14 cellular contexts compared by ENCODE assay signal in the genomic region with DNA sequence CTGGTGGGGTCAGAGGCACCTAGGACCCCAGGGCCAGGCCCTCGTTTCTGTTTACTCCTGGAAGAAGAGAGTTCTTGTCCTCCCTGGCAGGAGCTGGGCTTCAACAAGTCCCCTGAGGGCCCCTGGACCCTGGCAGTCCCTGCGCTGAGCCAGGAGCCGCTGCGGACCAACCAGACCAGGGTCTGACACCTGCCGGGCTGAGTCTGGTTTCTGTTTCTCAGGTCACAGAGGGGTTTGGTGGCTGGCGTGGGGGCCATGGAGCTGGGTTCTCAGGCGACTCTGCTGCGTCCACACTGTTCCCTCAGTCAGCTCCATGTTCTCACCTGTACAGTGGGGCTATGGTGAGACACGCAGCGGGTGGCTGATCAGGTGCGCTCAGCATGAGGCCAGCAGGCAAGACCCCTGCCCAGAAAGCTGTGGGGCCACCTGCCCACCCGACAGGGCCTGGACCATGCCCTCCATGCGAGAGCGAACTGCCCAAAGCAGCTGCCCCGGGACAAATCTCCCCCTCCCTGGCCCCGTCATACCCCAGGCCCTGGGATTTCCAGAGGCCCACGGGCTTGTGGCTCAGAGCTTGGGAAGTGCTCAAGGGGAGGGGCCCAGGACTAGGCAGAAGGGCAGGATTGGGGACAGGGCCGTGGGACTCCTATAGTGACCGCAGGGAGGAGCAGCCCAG. TPM values are rescaled to one million over a fixed set of nuclear protein-coding genes. Genes with fewer than 3 reads are reported as not detected.
A peak's percentile ranks its signal among the peaks of the same experiment; 100 is the strongest.
DNase-seq lines count a peak whose midpoint lies in the region; ATAC-seq, FAIRE-seq and TF ChIP-seq lines count a peak whose summit lies in the region.
"Had no signal": no experiment of that assay in that cellular context is flagged by ENCODE, and none has a peak within 500 bp of the region (broad histone marks: within the 10 kb centered on the region; RNA-seq: fewer than 3 reads in every experiment).

No MANE protein-coding gene starts in this region.

- TF ChIP-seq CTCF in Peyer's patch (IDR thresholded peaks at IDR 0.05) (no peak), H1 (IDR thresholded peaks at IDR 0.05; ENCODE audit: control extremely low read depth in 1 of 3, insufficient read depth in 1 of 3, low read depth in 1 of 3, low read length in 3 of 3) (no peak), tibial artery (IDR thresholded peaks at IDR 0.05) (no peak)

- no peak for ATAC-seq in GM19452 (IDR thresholded peaks at IDR 0.05; ENCODE audit: unreplicated experiment)
- ATAC-seq: PC-3 had no signal

- H3K79me2 ChIP-seq in H1 (ENCODE audit: control insufficient read depth in 1 of 2, insufficient read depth in 2 of 2, low read length in 2 of 2): no peaks in the 10 kb centered on the region

- 83% methylated on average over 18 of the region's 19 CpGs; no CpG with 5 or more reads in 1 of the 2 experiments for WGBS in H1 (ENCODE audit: extremely low coverage in 1 of 2, insufficient coverage in 1 of 2, insufficient read length in 1 of 2, insufficient replicate concordance in 2 of 2, low coverage in 1 of 2, low lambda C conversion rate in 2 of 2, missing lambda C conversion rate in 1 of 2), 2 experiments

- no peak overlapping the region for H2AFZ ChIP-seq in H1 (ENCODE audit: low read length)

- H4K8ac ChIP-seq in H1 (ENCODE audit: extremely low read depth, insufficient read depth, low read length): peak overlapping the region; percentile 82; the same call in 1 of the 2 replicates

- H3K27ac ChIP-seq in Peyer's patch (peak overlapping the region in 3 of 4 donors; percentile 52 to 67 (median 65)), H1 (ENCODE audit: low read depth, low read length) (no peak overlapping the region), mucosa of rectum (ENCODE audit: low read depth in 2 of 2, low read length in 2 of 2) (peak overlapping the region; percentile 46 to 52), tibial artery (peak overlapping the region; percentile 71 to 82)

- H3K4ac ChIP-seq in H1 (replicated peaks; ENCODE audit: insufficient read length, low read depth, low read length): no peak overlapping the region

- no peaks in the 10 kb centered on the region; the same call in 1 of the 2 replicates for H3K23me2 ChIP-seq in H1 (ENCODE audit: low read depth, low read length)

- no peak for TF ChIP-seq EP300 in H1 (IDR thresholded peaks at IDR 0.05; ENCODE audit: borderline replicate concordance in 1 of 2, low read depth in 2 of 2, low read length in 2 of 2)

- no peak for FAIRE-seq in H1 (lab: Jason Lieb, UNC)

- 0 out of 2 replicates have a peak overlapping the region, but pooled peaks have one; percentile 17 for H2AK5ac ChIP-seq in H1 (ENCODE audit: low read depth, low read length)

- POLR2A ChIA-PET in H1 (lab: Charles Lee; ENCODE audit: partially characterized antibody): interaction anchor here (0.7 to 1.7 kb wide), 6 partner anchors 8 to 154 kb away, joined by 3 to 14 read pairs (median 4); no protein-coding TSS in a partner anchor

- H3K36me3 ChIP-seq in Peyer's patch (no peaks in the 10 kb centered on the region), H1 (ENCODE audit: control insufficient read depth in 2 of 4, insufficient read depth in 4 of 4, low read length in 3 of 4) (no peaks in the 10 kb centered on the region), mucosa of rectum (ENCODE audit: control insufficient read depth in 2 of 2, insufficient read depth in 2 of 2, low read length in 2 of 2) (no peaks in the 10 kb centered on the region), tibial artery (no peaks in the 10 kb centered on the region)

- H4K20me1 ChIP-seq in H1 (replicated peaks in 1 of 2; ENCODE audit: control insufficient read depth in 1 of 2, insufficient read depth in 2 of 2, low read length in 2 of 2): peaks cover 0 to 2% of the 10 kb centered on the region in 2 experiments

- peak overlapping the region; percentile 48; the same call in 1 of the 2 replicates for H2BK5ac ChIP-seq in H1 (ENCODE audit: low read depth, low read length)

- TF ChIP-seq POLR2A in Peyer's patch (IDR thresholded peaks at IDR 0.05): no peak
- TF ChIP-seq POLR2A in H1 (IDR thresholded peaks at IDR 0.05; ENCODE audit: control extremely low read depth in 1 of 2, low read depth in 2 of 2, low read length in 2 of 2): no peak

- no peak overlapping the region for H2BK120ac ChIP-seq in H1 (replicated peaks; ENCODE audit: low read depth, low read length)

- H3K4me1 ChIP-seq in Peyer's patch: peaks cover 0 to 47% (median 15%) of the 10 kb centered on the region in 4 donors
- peaks cover 0 to 38% (median 26%) of the 10 kb centered on the region in 4 experiments; a peak in 6 of 7 replicates for H3K4me1 ChIP-seq in H1 (replicated peaks in 1 of 4; ENCODE audit: control insufficient read depth in 3 of 4, insufficient read depth in 4 of 4, low read length in 3 of 4)
- peaks cover 26 to 28% of the 10 kb centered on the region in 2 donors for H3K4me1 ChIP-seq in mucosa of rectum (ENCODE audit: control insufficient read depth in 2 of 2, insufficient read depth in 2 of 2, low read length in 2 of 2)
- peaks cover 4 to 57% (median 53%) of the 10 kb centered on the region in 4 donors for H3K4me1 ChIP-seq in tibial artery

- H3K27me3 ChIP-seq in Peyer's patch (no peaks in the 10 kb centered on the region), H1 (replicated peaks in 1 of 4; ENCODE audit: control insufficient read depth in 3 of 4, extremely low read depth in 1 of 4, insufficient read depth in 3 of 4, low read length in 3 of 4) (peaks cover 0 to 4% (median 0%) of the 10 kb centered on the region in 4 experiments; a peak in 1 of 7 replicates), mucosa of rectum (ENCODE audit: control insufficient read depth in 2 of 2, insufficient read depth in 2 of 2, low read length in 2 of 2) (no peaks in the 10 kb centered on the region), tibial artery (no peaks in the 10 kb centered on the region)

- no peak overlapping the region for H4K5ac ChIP-seq in H1 (ENCODE audit: insufficient read length, low read depth, low read length)

- no peak overlapping the region for H3K14ac ChIP-seq in H1 (ENCODE audit: insufficient read length)

- H3K4me3 ChIP-seq in Peyer's patch: no peak overlapping the region
- H3K4me3 ChIP-seq in H1 (ENCODE audit: extremely low read depth in 1 of 4, insufficient read depth in 2 of 4, low read depth in 3 of 4, low read length in 4 of 4): no peak overlapping the region
- no peak overlapping the region for H3K4me3 ChIP-seq in mucosa of rectum (ENCODE audit: low read length in 2 of 2)
- H3K4me3 ChIP-seq in tibial artery: no peak overlapping the region
- H3K4me3 ChIP-seq: coronary artery had no signal

- CTCF ChIA-PET in H1 (lab: Charles Lee; ENCODE audit: partially characterized antibody): interaction anchor here (0.7 to 4.0 kb wide), 16 partner anchors 8 to 109 kb away, joined by 3 to 15 read pairs (median 4); no protein-coding TSS in a partner anchor

- H3K18ac ChIP-seq in H1 (ENCODE audit: extremely low read depth, low read length): peak overlapping the region; percentile 71; the same call in 1 of the 2 replicates

- no peak overlapping the region for H3K9ac ChIP-seq in H1 (replicated peaks in 1 of 4; ENCODE audit: extremely low read depth in 1 of 4, low read depth in 3 of 4, low read length in 3 of 4)
- H3K9ac ChIP-seq in mucosa of rectum (ENCODE audit: low read depth in 1 of 2, low read length in 2 of 2): no peak overlapping the region

- H3K79me1 ChIP-seq in H1 (ENCODE audit: low read depth, low read length): no peaks in the 10 kb centered on the region

- no peak overlapping the region for H2BK20ac ChIP-seq in H1 (ENCODE audit: low read length)

- peak overlapping the region; percentile 77; the same call in 1 of the 2 replicates for H2BK12ac ChIP-seq in H1 (ENCODE audit: low read depth, low read length)

- no peak for TF ChIP-seq RAD21 in H1 (IDR thresholded peaks at IDR 0.05 in 1 of 2, conservative IDR thresholded peaks at IDR 0.05 in 1 of 2; ENCODE audit: low read depth in 2 of 2, low read length in 2 of 2)

- H3K9me3 ChIP-seq in Peyer's patch (peaks cover 0 to 9% (median 0%) of the 10 kb centered on the region in 4 donors), H1 (ENCODE audit: insufficient read depth in 2 of 2, low read depth in 1 of 2, low read length in 1 of 2) (peaks cover 14 to 16% of the 10 kb centered on the region in 2 experiments), mucosa of rectum (ENCODE audit: control insufficient read depth in 2 of 2, low read length in 2 of 2) (no peaks in the 10 kb centered on the region), tibial artery (no peaks in the 10 kb centered on the region)

- no peak overlapping the region for H3K56ac ChIP-seq in H1 (replicated peaks; ENCODE audit: insufficient read length, low read depth, low read length)

- H2BK15ac ChIP-seq in H1 (ENCODE audit: low read length): peak overlapping the region; percentile 81; the same call in 1 of the 2 replicates

- no peak overlapping the region for H3K4me2 ChIP-seq in H1 (ENCODE audit: insufficient read depth in 1 of 2, low read depth in 2 of 2, low read length in 2 of 2)

- intact Hi-C loops in tibial artery (cut with DNase I; ENCODE audit: low total_unique reads): no loop called here

- peak overlapping the region; percentile 88 for H4K91ac ChIP-seq in H1 (replicated peaks; ENCODE audit: insufficient read length, low read length)

- H3K23ac ChIP-seq in H1 (ENCODE audit: insufficient read length): no peak overlapping the region

- no peak for DNase-seq in Peyer's patch
- DNase-seq in H1 (ENCODE audit: low read depth in 1 of 2, low spot score in 2 of 2): no peak
- no peak for DNase-seq in tibial artery
- no peak for DNase-seq in NCI-H2196 treated with DMSO at 0.1 percent for 48 hours (lab: John Stamatoyannopoulos, UW; ENCODE audit: unreplicated experiment)
- no peak for DNase-seq in HuH-7.5 (ENCODE audit: low spot score)
- DNase-seq in SIG-M5 (lab: John Stamatoyannopoulos, UW): no peak
- DNase-seq: activated CD4-positive, alpha-beta T cell treated with anti-CD3 and anti-CD28 coated beads, Interleukin-2, amount 10 ng/mL, durations not matched to agents 24 days and 14 days; activated naive CD4-positive, alpha-beta T cell treated with Interleukin-2 at 50 U/mL for 16 hours; DMS 273 treated with DMSO at 0.1 percent for 48 hours; KG1; PC-3 had no signal

TF ChIP-seq in H1, 55 proteins besides CTCF, POLR2A, EP300 and RAD21 (continues in another document):
- no peak for TF ChIP-seq JUND (IDR thresholded peaks at IDR 0.05; ENCODE audit: low read length)
- TF ChIP-seq GABPA (IDR thresholded peaks at IDR 0.05; ENCODE audit: borderline replicate concordance, insufficient read depth, low read length): no peak
- TF ChIP-seq EZH2 (IDR thresholded peaks at IDR 0.05; ENCODE audit: low read depth, low read length, severe bottlenecking): no peak

RNA-seq across cellular contexts. Expression of a gene that starts 17.9 kb away (rescaled TPM):
- total RNA-seq in Peyer's patch: 10 to 100 TPM; 38.2 to 95.7 (median 53.8) TPM
- total RNA-seq in H1 (2021; fragmentation: NEBNext Ultra II Directional; extraction: Animal tissue kit (Norgen Biotek cat#: 25700)): 55.6 and 60.9 TPM in 2 replicates
- polyA plus RNA-seq in H1 (2011; rRNA removed): 6.9 and 19.9 TPM in 2 replicates
- polyA plus RNA-seq in H1 (2011; cell fraction: cytosol; rRNA removed): 7.3 TPM
- polyA plus RNA-seq in H1 (2011; cell fraction: nucleus; rRNA removed): 41.0 TPM
- polyA plus RNA-seq in H1 (2012, experiment 1 of 2): 17.4 to 31.4 TPM (median 28.7 TPM) in 4 replicates
- 20.1 TPM for polyA plus RNA-seq in H1 (2012, experiment 2 of 2)
- 33.5 TPM for polyA plus RNA-seq in H1 (2013, experiment 1 of 2)
- polyA plus RNA-seq in H1 (2013, experiment 2 of 2): 26.3 TPM
- polyA minus RNA-seq in H1 (2011; rRNA and poly(A)+ RNA removed): 12.2 and 13.8 TPM in 2 replicates
- 58.8 TPM for polyA minus RNA-seq in H1 (2011; cell fraction: cytosol; rRNA and poly(A)+ RNA removed)
- polyA minus RNA-seq in H1 (2011; cell fraction: nucleus; rRNA and poly(A)+ RNA removed): 41.9 TPM
